Comparison of ENCODE assay signal across 19 cellular contexts in the genomic region with DNA sequence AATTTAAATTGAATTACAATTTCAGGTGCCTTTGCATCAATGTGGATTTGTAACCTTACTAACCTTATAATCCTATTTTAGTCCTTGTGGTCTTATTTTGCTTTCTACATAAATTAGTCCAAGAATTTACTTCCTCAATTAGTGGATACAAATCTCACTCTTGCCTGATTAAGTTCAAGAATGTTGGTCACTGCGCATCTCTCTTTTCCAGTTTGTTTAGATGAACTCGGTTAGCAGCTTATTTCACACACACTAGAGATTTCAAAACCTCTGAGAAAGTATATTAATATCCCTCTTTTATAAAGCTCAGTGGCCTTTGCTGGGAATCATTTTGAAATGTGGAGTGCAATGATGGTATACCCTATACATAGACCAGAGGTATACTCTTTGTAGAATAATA.
"Had no signal": no experiment of that assay in that cellular context is flagged by ENCODE, and none has a peak within 500 bp of the region (broad histone marks: within the 10 kb centered on the region; RNA-seq: fewer than 3 reads in every experiment).

No MANE protein-coding gene starts in this region.

- H3K27me3 ChIP-seq: cardiac muscle cell, heart left ventricle had no signal

- H3K36me3 ChIP-seq: cardiac muscle cell had no signal

- DNase-seq: activated CD4-positive, alpha-beta T cell treated with anti-CD3 and anti-CD28 coated beads for 1 hour; activated CD4-positive, alpha-beta T cell treated with anti-CD3 and anti-CD28 coated beads, Interleukin-2, amount 50 U/mL, for 4 hours; activated naive CD4-positive, alpha-beta T cell treated with Interleukin-2 at 50 U/mL for 16 hours; endodermal cell; heart left ventricle; naive thymus-derived CD8-positive, alpha-beta T cell; stimulated activated CD4-positive, alpha-beta T cell treated with anti-CD3 and anti-CD28 coated beads, Interleukin-4, amount 100 ng/mL, for 4 hours; stimulated activated CD8-positive, alpha-beta memory T cell treated with anti-CD3 and anti-CD28 coated beads, Interleukin-4, amount 100 ng/mL, for 48 hours; stimulated activated naive CD4-positive, alpha-beta T cell treated with Interleukin-2 at 50 U/mL for 16 hours; substantia nigra; T-helper 1 cell; T1000 had no signal

- H3K4me3 ChIP-seq: cardiac muscle cell, heart left ventricle had no signal

- H3K27ac ChIP-seq: cardiac muscle cell had no signal

- ATAC-seq: activated T-helper 17 cell treated with anti-CD3 and anti-CD28 coated beads, Interleukin-2, amount 50 U/mL, for 72 hours; esophagus mucosa; heart left ventricle; naive thymus-derived CD8-positive, alpha-beta T cell; SK-N-SH treated with all-trans-retinoic acid at 6 μM for 48 hours had no signal

- FAIRE-seq: frontal cortex, islet of Langerhans had no signal

- H3K4me1 ChIP-seq: parathyroid adenoma had no signal
